Comparison of ENCODE assay signal across 9 cellular contexts in the genomic region with DNA sequence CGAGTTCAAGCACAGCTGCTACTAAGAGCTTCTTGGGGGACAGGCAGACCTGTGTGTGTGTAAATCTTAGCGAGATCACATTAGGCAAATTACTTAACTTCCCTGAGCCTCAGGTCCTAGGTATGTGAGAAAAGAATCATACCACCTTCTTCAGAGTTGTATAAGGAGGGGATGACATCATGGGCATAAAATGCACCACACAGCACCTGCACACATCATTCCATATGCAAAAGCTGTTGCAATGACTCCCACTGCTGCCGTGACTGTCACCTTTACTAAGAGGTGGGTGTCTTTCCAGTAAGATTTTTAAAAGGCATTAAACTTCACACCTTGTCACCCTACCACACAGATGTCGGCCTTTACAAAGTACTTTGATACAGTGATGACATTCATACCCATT.
DNase-seq lines count a peak whose midpoint lies in the region; ATAC-seq and TF ChIP-seq lines count a peak whose summit lies in the region.
"Had no signal": no experiment of that assay in that cellular context is flagged by ENCODE, and none has a peak within 500 bp of the region (broad histone marks: within the 10 kb centered on the region; RNA-seq: fewer than 3 reads in every experiment).

No MANE protein-coding gene starts in this region.

- peak overlapping the region; percentile 45 for H3K27ac ChIP-seq in duodenal mucosa (ENCODE audit: low read depth, low read length)

- no peak for TF ChIP-seq CTCF in nephron progenitor cell (IDR thresholded peaks at IDR 0.05)

- peak overlapping the region in 1 of 2 donors; percentile 48 for H3K4me3 ChIP-seq in duodenal mucosa (ENCODE audit: low read depth in 1 of 2, low read length in 2 of 2)

- H3K9ac ChIP-seq in duodenal mucosa (ENCODE audit: low read depth in 1 of 2, low read length in 2 of 2): no peak overlapping the region

- no peaks in the 10 kb centered on the region for H3K27me3 Mint-ChIP-seq in nephron progenitor cell (ENCODE audit: low read depth, poor library complexity)

- H3K27ac Mint-ChIP-seq in nephron progenitor cell: peak overlapping the region; percentile 99

- ATAC-seq in HG03342 (IDR thresholded peaks at IDR 0.05; ENCODE audit: unreplicated experiment) (peak; percentile 8), GM18867 (IDR thresholded peaks at IDR 0.05; ENCODE audit: unreplicated experiment) (no peak)

- no peaks in the 10 kb centered on the region for H3K9me3 ChIP-seq in duodenal mucosa (ENCODE audit: control insufficient read depth in 1 of 2, low read length in 2 of 2)

- no peaks in the 10 kb centered on the region for H3K36me3 ChIP-seq in duodenal mucosa (ENCODE audit: control insufficient read depth in 1 of 2, insufficient read depth in 2 of 2, low read length in 2 of 2)

- DNase-seq in DMS53 (lab: John Stamatoyannopoulos, UW): peak; percentile 73
- DNase-seq in nephron progenitor cell: no peak
- DNase-seq in anterior cingulate cortex (lab: John Stamatoyannopoulos, UW): no peak
- no peak for DNase-seq in stimulated activated naive CD4-positive, alpha-beta T cell (lab: John Stamatoyannopoulos, UW)
- DNase-seq in NCI-H2196 (lab: John Stamatoyannopoulos, UW; ENCODE audit: unreplicated experiment): no peak
- DNase-seq: NCI-H1436 had no signal

- no peaks in the 10 kb centered on the region for H3K9me3 Mint-ChIP-seq in nephron progenitor cell

- peaks cover 0 to 11% of the 10 kb centered on the region in 2 donors for H3K4me1 ChIP-seq in duodenal mucosa (ENCODE audit: control insufficient read depth in 1 of 2, insufficient read depth in 2 of 2, low read length in 2 of 2)

- peaks cover 4% of the 10 kb centered on the region for H3K36me3 Mint-ChIP-seq in nephron progenitor cell (ENCODE audit: low read depth)

- peaks cover 66% of the 10 kb centered on the region for H3K4me1 Mint-ChIP-seq in nephron progenitor cell

- peak overlapping the region; percentile 24 for H3K4me3 Mint-ChIP-seq in nephron progenitor cell

- no peaks in the 10 kb centered on the region for H3K27me3 ChIP-seq in duodenal mucosa (ENCODE audit: control insufficient read depth in 1 of 2, insufficient read depth in 2 of 2, low read length in 2 of 2)
